ENCODE assay signal across 2 cellular contexts in the genomic region with DNA sequence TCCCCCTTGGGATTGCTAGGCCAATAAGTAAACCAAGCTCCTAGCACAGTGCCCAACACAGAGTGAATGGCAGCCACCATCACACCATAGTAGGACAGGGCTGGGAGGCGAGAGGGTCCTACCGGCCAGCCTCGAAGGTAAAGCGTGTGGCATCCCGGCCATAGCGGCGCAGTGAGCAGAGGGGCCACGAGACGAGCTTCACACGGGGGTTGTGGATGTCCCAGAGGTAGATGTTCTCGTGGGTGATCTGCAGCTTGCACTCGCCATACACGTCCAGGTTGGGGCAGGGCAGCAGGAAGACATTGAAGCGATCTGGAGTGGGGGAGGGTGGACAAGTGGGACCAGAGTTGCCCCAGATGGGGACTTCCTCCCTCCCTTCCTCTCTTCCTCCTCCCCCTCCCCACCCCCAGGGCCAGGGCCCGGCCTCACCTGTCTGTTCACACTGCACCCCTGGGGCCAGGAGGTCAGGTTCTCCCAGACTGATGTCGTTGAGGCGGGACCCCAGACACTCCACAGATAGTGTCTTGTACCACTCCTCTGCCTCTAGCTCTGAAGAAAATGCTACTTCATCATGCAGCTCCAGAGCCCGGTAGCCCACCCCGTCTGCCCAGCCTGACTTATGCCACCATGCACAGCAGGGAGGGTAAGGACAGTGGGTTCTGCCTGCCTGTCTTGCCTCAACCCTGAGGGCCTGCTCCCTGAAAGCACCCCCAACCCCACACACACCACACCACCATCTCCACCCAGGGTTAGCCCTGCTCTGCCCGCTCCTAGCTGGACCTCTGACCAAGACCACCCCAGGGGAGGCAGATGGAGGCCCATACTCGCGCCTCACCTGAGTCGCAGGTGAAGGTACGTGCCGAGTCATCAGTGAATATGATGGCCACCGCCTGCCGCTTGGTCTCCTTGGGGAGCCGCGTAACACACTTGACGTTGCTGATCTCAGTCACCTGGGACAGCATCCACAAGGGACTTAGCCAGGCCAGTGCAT.
TF ChIP-seq lines count a peak whose summit lies in the region.

No MANE protein-coding gene starts in this region.

TF ChIP-seq in IMR-90, 13 proteins besides CTCF, POLR2A, EP300 and RAD21:
- TF ChIP-seq MAZ (IDR thresholded peaks at IDR 0.05; ENCODE audit: borderline replicate concordance, low read depth, low read length) (no peak), SMC3 (IDR thresholded peaks at IDR 0.05; ENCODE audit: low read depth, low read length) (no peak)
TF ChIP-seq in IMR-90: peak in this region for 0.

TF ChIP-seq in H1, 55 proteins besides CTCF, POLR2A, EP300 and RAD21:
- TF ChIP-seq SIN3A (conservative IDR thresholded peaks at IDR 0.05 in 1 of 2, IDR thresholded peaks at IDR 0.05 in 1 of 2; ENCODE audit: low read depth in 1 of 2, low read length in 2 of 2): no peak
- no peak for TF ChIP-seq SIX5 (IDR thresholded peaks at IDR 0.05; ENCODE audit: low read depth, low read length)
- TF ChIP-seq CEBPB (IDR thresholded peaks at IDR 0.05; ENCODE audit: low read depth, low read length): no peak
- TF ChIP-seq CHD2 (IDR thresholded peaks at IDR 0.05; ENCODE audit: low read length): no peak
- no peak for TF ChIP-seq KDM1A (IDR thresholded peaks at IDR 0.05; ENCODE audit: borderline replicate concordance, low read length)
- TF ChIP-seq TBP (IDR thresholded peaks at IDR 0.05; ENCODE audit: low read depth, low read length): no peak
- TF ChIP-seq NANOG (IDR thresholded peaks at IDR 0.05; ENCODE audit: insufficient read depth, low read depth, low read length, poor library complexity, severe bottlenecking): no peak
- TF ChIP-seq CBX8 (IDR thresholded peaks at IDR 0.05; ENCODE audit: borderline replicate concordance, low read depth, low read length): no peak
- TF ChIP-seq, protein P1, sequence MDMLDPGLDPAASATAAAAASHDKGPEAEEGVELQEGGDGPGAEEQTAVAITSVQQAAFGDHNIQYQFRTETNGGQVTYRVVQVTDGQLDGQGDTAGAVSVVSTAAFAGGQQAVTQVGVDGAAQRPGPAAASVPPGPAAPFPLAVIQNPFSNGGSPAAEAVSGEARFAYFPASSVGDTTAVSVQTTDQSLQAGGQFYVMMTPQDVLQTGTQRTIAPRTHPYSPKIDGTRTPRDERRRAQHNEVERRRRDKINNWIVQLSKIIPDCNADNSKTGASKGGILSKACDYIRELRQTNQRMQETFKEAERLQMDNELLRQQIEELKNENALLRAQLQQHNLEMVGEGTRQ (IDR thresholded peaks at IDR 0.05; ENCODE audit: low read length): no peak
- no peak for TF ChIP-seq EGR1 (IDR thresholded peaks at IDR 0.05; ENCODE audit: borderline replicate concordance, low read depth, low read length)
- no peak for TF ChIP-seq FOSL1 (IDR thresholded peaks at IDR 0.05; ENCODE audit: insufficient read depth, low read depth, low read length)
- TF ChIP-seq, protein P2, sequence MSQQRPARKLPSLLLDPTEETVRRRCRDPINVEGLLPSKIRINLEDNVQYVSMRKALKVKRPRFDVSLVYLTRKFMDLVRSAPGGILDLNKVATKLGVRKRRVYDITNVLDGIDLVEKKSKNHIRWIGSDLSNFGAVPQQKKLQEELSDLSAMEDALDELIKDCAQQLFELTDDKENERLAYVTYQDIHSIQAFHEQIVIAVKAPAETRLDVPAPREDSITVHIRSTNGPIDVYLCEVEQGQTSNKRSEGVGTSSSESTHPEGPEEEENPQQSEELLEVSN (IDR thresholded peaks at IDR 0.05): no peak
- no peak for TF ChIP-seq SRF (IDR thresholded peaks at IDR 0.05; ENCODE audit: low read depth, low read length)
- TF ChIP-seq CHD7 (IDR thresholded peaks at IDR 0.05; ENCODE audit: insufficient replicate concordance, low read length): no peak
- TF ChIP-seq EZH2 (IDR thresholded peaks at IDR 0.05; ENCODE audit: low read depth, low read length, severe bottlenecking): no peak
